11 cellular contexts compared by ENCODE assay signal in genomic region chr5:138874241-138874640, GRCh38. TPM values are rescaled to one million over a fixed set of nuclear protein-coding genes. Genes with fewer than 3 reads are reported as not detected.
DNase-seq lines count a peak whose midpoint lies in the region; ATAC-seq and TF ChIP-seq lines count a peak whose summit lies in the region.
"Had no signal": no experiment of that assay in that cellular context is flagged by ENCODE, and none has a peak within 500 bp of the region (broad histone marks: within the 10 kb centered on the region; RNA-seq: fewer than 3 reads in every experiment).

No MANE protein-coding gene starts in this region.

- H3K4me3 ChIP-seq in AG04450 (ENCODE audit: low read depth, low read length) = peak overlapping the region; percentile 58
- no peak overlapping the region for H3K4me3 ChIP-seq in neural progenitor cell
- no peak overlapping the region for H3K4me3 ChIP-seq in ascending aorta

- TF ChIP-seq CTCF in AG04450 (IDR thresholded peaks at IDR 0.05; ENCODE audit: low read depth, low read length) (no peak), neural progenitor cell (IDR thresholded peaks at IDR 0.05) (no peak), natural killer cell (IDR thresholded peaks at IDR 0.05) (no peak), ascending aorta (IDR thresholded peaks at IDR 0.05) (no peak)

- H3K27ac ChIP-seq in AG04450 (ENCODE audit: low read depth, low read length) = no peak overlapping the region
- H3K27ac ChIP-seq in cingulate gyrus (ENCODE audit: low read depth, low read length) = peak overlapping the region; percentile 91
- H3K27ac ChIP-seq in neural progenitor cell = no peak overlapping the region
- H3K27ac ChIP-seq in ascending aorta = no peak overlapping the region

- H3K9me3 Mint-ChIP-seq in neural progenitor cell (no peaks in the 10 kb centered on the region), natural killer cell (no peaks in the 10 kb centered on the region)

- POLR2A ChIA-PET in AG04450 (lab: Yijun Ruan, JAX) = interaction anchor here (0.6 kb wide), 1 partner anchor 330 kb away, joined by 3 read pairs; no protein-coding TSS in a partner anchor

- intact Hi-C loops in natural killer cell (cut with micrococcal nuclease) = no loop called here
- intact Hi-C loops in ascending aorta (cut with DNase I) = no loop called here

- no peak overlapping the region for H3K9ac ChIP-seq in neural progenitor cell

- DNase-seq in AG04450 (ENCODE audit: low read depth, low spot score) (no peak), NCI-H82 treated with DMSO at 0.1 percent for 48 hours (lab: John Stamatoyannopoulos, UW; ENCODE audit: unreplicated experiment) (peak; percentile 9), neural progenitor cell (ENCODE audit: low spot score) (no peak), SW480 (ENCODE audit: low spot score) (no peak), natural killer cell (no peak), ascending aorta (ENCODE audit: low spot score in 2 of 2) (no peak), NOMO-1 treated with DMSO at 0.1 percent for 48 hours (lab: John Stamatoyannopoulos, UW; ENCODE audit: unreplicated experiment) (no peak)
- DNase-seq: activated CD8-positive, alpha-beta memory T cell treated with anti-CD3 and anti-CD28 coated beads, Interleukin-2, amount 10 ng/mL, durations not matched to agents 7 days and 5 days; effector memory CD4-positive, alpha-beta T cell; Kasumi-1 had no signal

- H3K4me1 ChIP-seq in neural progenitor cell = peaks cover 65% of the 10 kb centered on the region
- H3K4me1 ChIP-seq in ascending aorta = peaks cover 0 to 43% of the 10 kb centered on the region in 2 donors

- peaks cover 69% of the 10 kb centered on the region for H4K20me1 ChIP-seq in neural progenitor cell (ENCODE audit: low read depth)

- H3K79me2 ChIP-seq in neural progenitor cell (ENCODE audit: low read depth) = peaks cover 92% of the 10 kb centered on the region

- peaks cover 25% of the 10 kb centered on the region for H3F3A ChIP-seq in neural progenitor cell (ENCODE audit: low read depth)

- peaks cover 67% of the 10 kb centered on the region for H3K4me1 Mint-ChIP-seq in neural progenitor cell
- H3K4me1 Mint-ChIP-seq in natural killer cell = peaks cover 0 to 11% of the 10 kb centered on the region in 2 donors

- H3K36me3 Mint-ChIP-seq in neural progenitor cell (peaks cover 4% of the 10 kb centered on the region), natural killer cell (no peaks in the 10 kb centered on the region)

- H3K36me3 ChIP-seq in neural progenitor cell (no peaks in the 10 kb centered on the region), ascending aorta (no peaks in the 10 kb centered on the region)

- peaks cover 5% of the 10 kb centered on the region for H3K27me3 Mint-ChIP-seq in neural progenitor cell (ENCODE audit: insufficient read depth, low read depth)
- peaks cover 10 to 16% of the 10 kb centered on the region in 2 donors for H3K27me3 Mint-ChIP-seq in natural killer cell (ENCODE audit: low read depth in 2 of 2)

- no peaks in the 10 kb centered on the region for H3K27me3 ChIP-seq in AG04450 (ENCODE audit: control insufficient read depth, insufficient read depth, low read length)
- no peaks in the 10 kb centered on the region for H3K27me3 ChIP-seq in neural progenitor cell
- H3K27me3 ChIP-seq in ascending aorta = no peaks in the 10 kb centered on the region

- CTCF ChIA-PET in AG04450 (lab: Charles Lee) = interaction anchor here (1.0 to 3.8 kb wide), 3 partner anchors 49 to 86 kb away, joined by 3 to 15 read pairs (median 6); no protein-coding TSS in a partner anchor

- H3K4me3 Mint-ChIP-seq in neural progenitor cell (peak overlapping the region; percentile 27), natural killer cell (no peak overlapping the region)
- H3K4me3 Mint-ChIP-seq: activated CD8-positive, alpha-beta memory T cell treated with anti-CD3 and anti-CD28 coated beads, Interleukin-2, amount 10 ng/mL, durations not matched to agents 7 days and 5 days had no signal

- ATAC-seq in natural killer cell = no peak
- ATAC-seq: activated CD8-positive, alpha-beta memory T cell treated with anti-CD3 and anti-CD28 coated beads, Interleukin-2, amount 10 ng/mL, durations not matched to agents 7 days and 5 days had no signal

- H3K4me2 ChIP-seq in neural progenitor cell = no peak overlapping the region

- H3K27ac Mint-ChIP-seq in neural progenitor cell = no peak overlapping the region
- H3K27ac Mint-ChIP-seq in natural killer cell = no peak overlapping the region
- H3K27ac Mint-ChIP-seq: activated CD8-positive, alpha-beta memory T cell treated with anti-CD3 and anti-CD28 coated beads, Interleukin-2, amount 10 ng/mL, durations not matched to agents 7 days and 5 days had no signal

- no peak overlapping the region for H2AFZ ChIP-seq in neural progenitor cell (replicated peaks)

- no peaks in the 10 kb centered on the region for H3K9me3 ChIP-seq in AG04450 (ENCODE audit: control insufficient read depth, insufficient read depth, low read length)
- no peaks in the 10 kb centered on the region for H3K9me3 ChIP-seq in neural progenitor cell (ENCODE audit: low read depth)
- no peaks in the 10 kb centered on the region for H3K9me3 ChIP-seq in ascending aorta

RNA-seq across cellular contexts. Expression of gene LRRTM2, which starts 0.9 kb away (rescaled TPM):
- polyA plus RNA-seq in AG04450 (2011; rRNA removed) = 1.9 and 2.6 TPM in 2 replicates
- polyA minus RNA-seq in AG04450 (2011; rRNA and poly(A)+ RNA removed) = 2.8 and 3.1 TPM in 2 replicates
- total RNA-seq in neural progenitor cell (ENCODE audit: low replicate concordance) (not detected in 2 replicates), natural killer cell (under 1 TPM; 0.07 to 0.43 (median 0.35) TPM), ascending aorta (not detected)
